20 cellular contexts compared by ENCODE assay signal in genomic region chr10:71289421-71290130, GRCh38.
"Had no signal": no experiment of that assay in that cellular context is flagged by ENCODE, and none has a peak within 500 bp of the region (broad histone marks: within the 10 kb centered on the region; RNA-seq: fewer than 3 reads in every experiment).

No MANE protein-coding gene starts in this region.

- H3K27ac ChIP-seq: gastroesophageal sphincter, hepatocyte, neutrophil, skin epidermis, tibial artery, uterus had no signal

- DNase-seq: activated CD4-positive, alpha-beta T cell treated with anti-CD3 and anti-CD28 coated beads, Interleukin-2, amount 50 U/mL, for 4 hours; activated CD8-positive, alpha-beta memory T cell treated with anti-CD3 and anti-CD28 coated beads, Interleukin-2, amount 10 ng/mL, durations not matched to agents 7 days and 5 days; activated naive CD4-positive, alpha-beta T cell treated with anti-CD3 and anti-CD28 coated beads for 36 hours; activated naive CD8-positive, alpha-beta T cell treated with anti-CD3 and anti-CD28 coated beads, Interleukin-2, amount 50 U/mL, for 24 hours; activated T-cell treated with anti-CD3 and anti-CD28 coated beads, Interleukin-2, amount 50 U/mL, for 1 hour; aorta; dorsolateral prefrontal cortex; islet precursor cell; naive thymus-derived CD8-positive, alpha-beta T cell; retina; stimulated activated CD4-positive, alpha-beta T cell treated with anti-CD3 and anti-CD28 coated beads, Interleukin-15, amount 100 ng/mL, for 24 hours; stimulated activated CD4-positive, alpha-beta T cell treated with anti-CD3 and anti-CD28 coated beads, Interleukin-4, amount 100 ng/mL, for 1 hour; stimulated activated naive CD4-positive, alpha-beta T cell; T-helper 17 cell; tibial artery; uterus had no signal

- H3K4me1 ChIP-seq: gastroesophageal sphincter, uterus had no signal

- H3K36me3 ChIP-seq: neutrophil, uterus had no signal

- H3K9me3 ChIP-seq: gastroesophageal sphincter, neutrophil, tibial artery, uterus had no signal

- H3K4me2 ChIP-seq: hepatocyte had no signal

- H3K27me3 ChIP-seq: dorsolateral prefrontal cortex, gastroesophageal sphincter, hepatocyte, neutrophil, tibial artery, uterus had no signal

- H3K4me3 ChIP-seq: dorsolateral prefrontal cortex, gastroesophageal sphincter, hepatocyte, skin epidermis, tibial artery, uterus had no signal
